1 cellular context compared by ENCODE assay signal in genomic region chr18:4233468-4233867, GRCh38.
TF ChIP-seq lines count a peak whose summit lies in the region.

No MANE protein-coding gene starts in this region.

TF ChIP-seq in WTC11, 78 proteins besides CTCF, POLR2A, EP300 and RAD21 (continued from another document):
- TF ChIP-seq ARID4B (CRISPR knock-in tag; IDR thresholded peaks at IDR 0.05; ENCODE audit: borderline replicate concordance) (no peak), ETV6 (CRISPR knock-in tag; IDR thresholded peaks at IDR 0.05) (no peak)
TF ChIP-seq in WTC11: peak in this region for 0.
